Comparison of ENCODE assay signal across 14 cellular contexts in genomic region chr6:167491403-167492095, GRCh38.
DNase-seq lines count a peak whose midpoint lies in the region; ATAC-seq and TF ChIP-seq lines count a peak whose summit lies in the region.
"Had no signal": no experiment of that assay in that cellular context is flagged by ENCODE, and none has a peak within 500 bp of the region (broad histone marks: within the 10 kb centered on the region; RNA-seq: fewer than 3 reads in every experiment).

No MANE protein-coding gene starts in this region.

- no peaks in the 10 kb centered on the region for H3F3A ChIP-seq in neural progenitor cell (ENCODE audit: low read depth)

- H3K9me3 ChIP-seq in neural progenitor cell (ENCODE audit: low read depth), result no peaks in the 10 kb centered on the region
- H3K9me3 ChIP-seq in tibial nerve, result no peaks in the 10 kb centered on the region

- H3K9me3 Mint-ChIP-seq in neural progenitor cell, result peaks cover 4% of the 10 kb centered on the region

- peak overlapping the region; percentile 81 for H3K27ac Mint-ChIP-seq in neural progenitor cell

- TF ChIP-seq EP300 in tibial nerve (IDR thresholded peaks at IDR 0.05), result no peak

- peaks cover 3% of the 10 kb centered on the region for H3K36me3 Mint-ChIP-seq in neural progenitor cell

- H3K4me1 Mint-ChIP-seq in neural progenitor cell, result peaks cover 52% of the 10 kb centered on the region

- H4K20me1 ChIP-seq in neural progenitor cell (ENCODE audit: low read depth), result no peaks in the 10 kb centered on the region

- no peak overlapping the region for H3K4me3 Mint-ChIP-seq in neural progenitor cell

- no peak overlapping the region for H3K4me2 ChIP-seq in neural progenitor cell

- no peak overlapping the region for H3K27ac ChIP-seq in neural progenitor cell
- peak overlapping the region in 3 of 4 donors; percentile 6 to 44 (median 32) for H3K27ac ChIP-seq in tibial nerve
- H3K27ac ChIP-seq in dorsolateral prefrontal cortex, result peak overlapping the region in 1 of 59 donors; percentile 36

- peaks cover 19% of the 10 kb centered on the region for H3K27me3 Mint-ChIP-seq in neural progenitor cell (ENCODE audit: insufficient read depth, low read depth)

- no peak for TF ChIP-seq CTCF in neural progenitor cell (IDR thresholded peaks at IDR 0.05)
- TF ChIP-seq CTCF in tibial nerve (IDR thresholded peaks at IDR 0.05), result no peak
- no peak for TF ChIP-seq CTCF in dorsolateral prefrontal cortex (IDR thresholded peaks at IDR 0.05 in 54 of 56, conservative IDR thresholded peaks at IDR 0.05 in 2 of 56; ENCODE audit: low read depth in 1 of 56, partially characterized antibody in 56 of 56)

- H3K4me1 ChIP-seq in neural progenitor cell, result peaks cover 19% of the 10 kb centered on the region
- peaks cover 0 to 20% (median 0%) of the 10 kb centered on the region in 4 donors for H3K4me1 ChIP-seq in tibial nerve

- H3K27me3 ChIP-seq in neural progenitor cell, result no peaks in the 10 kb centered on the region
- no peaks in the 10 kb centered on the region for H3K27me3 ChIP-seq in tibial nerve
- H3K27me3 ChIP-seq in dorsolateral prefrontal cortex, result peaks cover 0 to 7% (median 0%) of the 10 kb centered on the region in 45 donors

- 57 to 63% methylated on average over 11 of the region's 11 CpGs for WGBS in tibial nerve, 2 donors

- DNase-seq in cardiac septum (ENCODE audit: low spot score) (peak; percentile 4), Right ventricle myocardium inferior (ENCODE audit: missing footprints) (no peak), neural progenitor cell (ENCODE audit: low spot score) (no peak), tibial nerve (ENCODE audit: low spot score in 2 of 2) (no peak), ecto neural progenitor cell (ENCODE audit: low spot score) (no peak), dorsolateral prefrontal cortex (no peak), NCI-H1930 (lab: John Stamatoyannopoulos, UW) (no peak)
- DNase-seq: 8988T, DND-41, HCEC 1CT, NCI-H1417, NCI-H2029 treated with DMSO at 0.1 percent for 48 hours, NCI-H510A had no signal

- H3K4me3 ChIP-seq in neural progenitor cell (no peak overlapping the region), tibial nerve (no peak overlapping the region), dorsolateral prefrontal cortex (peak overlapping the region in 10 of 59 donors; percentile 1 to 47 (median 18))

- ATAC-seq in Right ventricle myocardium inferior (no peak), esophagus mucosa (peak; percentile 86)

- H2AFZ ChIP-seq in neural progenitor cell (replicated peaks), result no peak overlapping the region

- intact Hi-C loops in cardiac septum (cut with DNase I), result no loop called here
- intact Hi-C loops in Right ventricle myocardium inferior (cut with DNase I), result no loop called here
- intact Hi-C loops in dorsolateral prefrontal cortex (cut with DNase I), result loop anchor here (5.0 to 10.0 kb wide), 3 partner anchors 53 to 333 kb away; partner anchors contain the start of gene AFDN (in 1 of the 2)

- no peak overlapping the region for H3K9ac ChIP-seq in neural progenitor cell

- no peak for TF ChIP-seq POLR2A in tibial nerve (IDR thresholded peaks at IDR 0.05)

- no peaks in the 10 kb centered on the region for H3K79me2 ChIP-seq in neural progenitor cell (ENCODE audit: low read depth)

- H3K36me3 ChIP-seq in neural progenitor cell, result no peaks in the 10 kb centered on the region
- no peaks in the 10 kb centered on the region for H3K36me3 ChIP-seq in tibial nerve

Comparison
In these comparisons a context has a peak if more than half of its experiments do, and no peak if none do; other contexts are left out.
1. intact Hi-C loops: an anchor here in dorsolateral prefrontal cortex (5.0 to 10.0 kb wide); none called in cardiac septum and Right ventricle myocardium inferior.